28 cellular contexts compared by ENCODE assay signal in genomic region chr1:94357661-94358060, GRCh38.
"Had no signal": no experiment of that assay in that cellular context is flagged by ENCODE, and none has a peak within 500 bp of the region (broad histone marks: within the 10 kb centered on the region; RNA-seq: fewer than 3 reads in every experiment).

No MANE protein-coding gene starts in this region.

- H3K4me1 ChIP-seq: esophagus squamous epithelium, gastroesophageal sphincter had no signal

- H3K4me3 ChIP-seq: esophagus squamous epithelium, gastroesophageal sphincter had no signal

- DNase-seq: activated B cell treated with CpG ODN at 0.5 μM for 24 hours; activated CD4-positive, alpha-beta T cell treated with anti-CD3 and anti-CD28 coated beads for 48 hours; activated CD4-positive, alpha-beta T cell treated with anti-CD3 and anti-CD28 coated beads, Interleukin-2, amount 50 U/mL, for 1 hour; activated CD4-positive, alpha-beta T cell treated with anti-CD3 and anti-CD28 coated beads, Interleukin-2, amount 50 U/mL, for 48 hours; activated CD8-positive, alpha-beta memory T cell treated with anti-CD3 and anti-CD28 coated beads for 24 hours; activated CD8-positive, alpha-beta T cell treated with anti-CD3 and anti-CD28 coated beads for 36 hours; activated effector memory CD4-positive, alpha-beta T cell treated with Interleukin-2 at 50 U/mL for 16 hours; activated gamma-delta T cell treated with Interleukin-2 at 50 U/mL for 16 hours; activated naive CD4-positive, alpha-beta T cell treated with anti-CD3 and anti-CD28 coated beads, Interleukin-2, amount 50 U/mL, for 16 hours; activated naive CD4-positive, alpha-beta T cell treated with Interleukin-2 at 50 U/mL for 16 hours; activated T-cell treated with anti-CD3 and anti-CD28 coated beads, Interleukin-2, amount 50 U/mL, for 4 hours; amniotic stem cell; anterior cingulate cortex; caudate nucleus; cortex of kidney; dermis blood vessel endothelial cell; effector CD4-positive, alpha-beta T cell; effector memory CD8-positive, alpha-beta T cell; erythroblast; esophagus squamous epithelium; foreskin melanocyte; T-helper 1 cell; T-helper 17 cell; T1000; WERI-Rb-1 had no signal

- H3K36me3 ChIP-seq: esophagus squamous epithelium, gastroesophageal sphincter, WERI-Rb-1 had no signal

- ATAC-seq: activated CD4-positive, CD25-positive, alpha-beta regulatory T cell treated with anti-CD3 and anti-CD28 coated beads, Interleukin-2, amount 50 U/mL, for 24 hours; activated CD8-positive, alpha-beta T cell treated with anti-CD3 and anti-CD28 coated beads for 36 hours; activated T-cell treated with anti-CD3 and anti-CD28 coated beads, Interleukin-2, amount 50 U/mL, for 4 hours; activated T-helper 17 cell treated with anti-CD3 and anti-CD28 coated beads, Interleukin-2, amount 50 U/mL, for 72 hours; effector memory CD8-positive, alpha-beta T cell; gastroesophageal sphincter; T-helper 17 cell had no signal

- H3K9me3 ChIP-seq: esophagus squamous epithelium had no signal

- H3K27ac ChIP-seq: esophagus squamous epithelium, gastroesophageal sphincter, WERI-Rb-1 had no signal
